32 cellular contexts compared by ENCODE assay signal in the genomic region with DNA sequence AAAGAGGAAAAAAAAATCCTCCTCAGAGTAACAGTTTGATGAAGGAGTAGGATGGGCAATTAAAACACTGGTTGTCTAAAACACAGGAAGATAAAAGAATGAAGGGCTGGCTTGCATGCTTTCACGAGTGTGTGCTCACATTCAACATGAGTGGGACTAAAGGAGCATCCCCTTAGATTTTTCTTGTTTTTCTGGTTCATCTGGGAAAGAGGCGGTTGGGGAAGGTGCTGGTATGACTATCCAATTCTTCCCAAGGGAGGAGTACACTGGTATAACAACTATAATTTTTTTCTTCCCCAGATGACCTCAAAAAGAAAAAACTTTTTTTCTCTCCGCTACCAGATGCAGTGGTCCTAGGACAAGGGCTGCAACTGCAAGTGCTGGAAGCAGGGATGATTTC.
"Had no signal": no experiment of that assay in that cellular context is flagged by ENCODE, and none has a peak within 500 bp of the region (broad histone marks: within the 10 kb centered on the region; RNA-seq: fewer than 3 reads in every experiment).

No MANE protein-coding gene starts in this region.

- DNase-seq: activated CD4-positive, alpha-beta memory T cell treated with anti-CD3 and anti-CD28 coated beads, Interleukin-2, amount 10 ng/mL, durations not matched to agents 7 days and 5 days; activated CD4-positive, alpha-beta T cell treated with anti-CD3 and anti-CD28 coated beads for 1 hour; activated CD4-positive, alpha-beta T cell treated with anti-CD3 and anti-CD28 coated beads for 48 hours; activated CD4-positive, CD25-positive, alpha-beta regulatory T cell; activated CD8-positive, alpha-beta memory T cell treated with anti-CD3 and anti-CD28 coated beads for 24 hours; activated CD8-positive, alpha-beta memory T cell treated with anti-CD3 and anti-CD28 coated beads, Interleukin-2, amount 10 ng/mL, durations not matched to agents 7 days and 5 days; activated CD8-positive, alpha-beta memory T cell treated with anti-CD3 and anti-CD28 coated beads, Interleukin-2, amount 50 U/mL, for 48 hours; activated effector memory CD4-positive, alpha-beta T cell treated with anti-CD3 and anti-CD28 coated beads, Interleukin-2, amount 50 U/mL, for 16 hours; activated naive CD4-positive, alpha-beta T cell; activated naive CD4-positive, alpha-beta T cell treated with anti-CD3 and anti-CD28 coated beads, Interleukin-2, amount 50 U/mL, for 16 hours; activated naive CD8-positive, alpha-beta T cell treated with anti-CD3 and anti-CD28 coated beads for 36 hours; activated T-cell treated with anti-CD3 and anti-CD28 coated beads, Interleukin-2, amount 50 U/mL, for 72 hours; amniotic stem cell; aorta; brain microvascular endothelial cell; Karpas-422; KBM-7; NCI-H1105; NCI-H1417 treated with DMSO at 0.1 percent for 48 hours; NCI-H187 treated with DMSO at 0.1 percent for 48 hours; NCI-H2081; NCI-H345; NCI-H524 treated with DMSO at 0.1 percent for 48 hours; PC-3; SIG-M5; SW 1271; T-helper 1 cell; T1000; WERI-Rb-1 had no signal

- H3K4me1 Mint-ChIP-seq: activated CD4-positive, alpha-beta memory T cell treated with anti-CD3 and anti-CD28 coated beads, Interleukin-2, amount 10 ng/mL, durations not matched to agents 7 days and 5 days; activated CD8-positive, alpha-beta memory T cell treated with anti-CD3 and anti-CD28 coated beads, Interleukin-2, amount 10 ng/mL, durations not matched to agents 7 days and 5 days; activated naive CD8-positive, alpha-beta T cell treated with anti-CD3 and anti-CD28 coated beads for 36 hours; activated T-helper 17 cell treated with anti-CD3 and anti-CD28 coated beads, Interleukin-2, amount 50 U/mL, for 72 hours had no signal

- H3K36me3 Mint-ChIP-seq: activated CD8-positive, alpha-beta memory T cell treated with anti-CD3 and anti-CD28 coated beads, Interleukin-2, amount 10 ng/mL, durations not matched to agents 7 days and 5 days had no signal

- H3K4me3 Mint-ChIP-seq: activated CD4-positive, alpha-beta memory T cell treated with anti-CD3 and anti-CD28 coated beads, Interleukin-2, amount 10 ng/mL, durations not matched to agents 7 days and 5 days; activated CD8-positive, alpha-beta memory T cell treated with anti-CD3 and anti-CD28 coated beads, Interleukin-2, amount 10 ng/mL, durations not matched to agents 7 days and 5 days; activated naive CD8-positive, alpha-beta T cell treated with anti-CD3 and anti-CD28 coated beads for 36 hours; activated T-cell treated with anti-CD3 and anti-CD28 coated beads, Interleukin-2, amount 50 U/mL, for 72 hours; activated T-helper 17 cell treated with anti-CD3 and anti-CD28 coated beads, Interleukin-2, amount 50 U/mL, for 72 hours had no signal

- H3K27me3 Mint-ChIP-seq: activated CD4-positive, alpha-beta memory T cell treated with anti-CD3 and anti-CD28 coated beads, Interleukin-2, amount 10 ng/mL, durations not matched to agents 7 days and 5 days; activated CD8-positive, alpha-beta memory T cell treated with anti-CD3 and anti-CD28 coated beads, Interleukin-2, amount 10 ng/mL, durations not matched to agents 7 days and 5 days; activated naive CD8-positive, alpha-beta T cell treated with anti-CD3 and anti-CD28 coated beads for 36 hours; activated T-helper 17 cell treated with anti-CD3 and anti-CD28 coated beads, Interleukin-2, amount 50 U/mL, for 72 hours had no signal

- H3K27ac Mint-ChIP-seq: activated CD4-positive, alpha-beta memory T cell treated with anti-CD3 and anti-CD28 coated beads, Interleukin-2, amount 10 ng/mL, durations not matched to agents 7 days and 5 days; activated CD8-positive, alpha-beta memory T cell treated with anti-CD3 and anti-CD28 coated beads, Interleukin-2, amount 10 ng/mL, durations not matched to agents 7 days and 5 days; activated naive CD8-positive, alpha-beta T cell treated with anti-CD3 and anti-CD28 coated beads for 36 hours; activated T-cell treated with anti-CD3 and anti-CD28 coated beads, Interleukin-2, amount 50 U/mL, for 72 hours; activated T-helper 17 cell treated with anti-CD3 and anti-CD28 coated beads, Interleukin-2, amount 50 U/mL, for 72 hours had no signal

- H3K4me3 ChIP-seq: cardiac muscle cell had no signal

- H3K27ac ChIP-seq: brain microvascular endothelial cell, cardiac muscle cell, RWPE1, WERI-Rb-1 had no signal

- H3K9me3 Mint-ChIP-seq: activated CD4-positive, alpha-beta memory T cell treated with anti-CD3 and anti-CD28 coated beads, Interleukin-2, amount 10 ng/mL, durations not matched to agents 7 days and 5 days; activated naive CD8-positive, alpha-beta T cell treated with anti-CD3 and anti-CD28 coated beads for 36 hours; activated T-cell treated with anti-CD3 and anti-CD28 coated beads, Interleukin-2, amount 50 U/mL, for 72 hours; activated T-helper 17 cell treated with anti-CD3 and anti-CD28 coated beads, Interleukin-2, amount 50 U/mL, for 72 hours had no signal

- H3K36me3 ChIP-seq: brain microvascular endothelial cell had no signal

- H3K27me3 ChIP-seq: brain microvascular endothelial cell, cardiac muscle cell had no signal
